ENCODE assay signal across 9 cellular contexts in the genomic region with DNA sequence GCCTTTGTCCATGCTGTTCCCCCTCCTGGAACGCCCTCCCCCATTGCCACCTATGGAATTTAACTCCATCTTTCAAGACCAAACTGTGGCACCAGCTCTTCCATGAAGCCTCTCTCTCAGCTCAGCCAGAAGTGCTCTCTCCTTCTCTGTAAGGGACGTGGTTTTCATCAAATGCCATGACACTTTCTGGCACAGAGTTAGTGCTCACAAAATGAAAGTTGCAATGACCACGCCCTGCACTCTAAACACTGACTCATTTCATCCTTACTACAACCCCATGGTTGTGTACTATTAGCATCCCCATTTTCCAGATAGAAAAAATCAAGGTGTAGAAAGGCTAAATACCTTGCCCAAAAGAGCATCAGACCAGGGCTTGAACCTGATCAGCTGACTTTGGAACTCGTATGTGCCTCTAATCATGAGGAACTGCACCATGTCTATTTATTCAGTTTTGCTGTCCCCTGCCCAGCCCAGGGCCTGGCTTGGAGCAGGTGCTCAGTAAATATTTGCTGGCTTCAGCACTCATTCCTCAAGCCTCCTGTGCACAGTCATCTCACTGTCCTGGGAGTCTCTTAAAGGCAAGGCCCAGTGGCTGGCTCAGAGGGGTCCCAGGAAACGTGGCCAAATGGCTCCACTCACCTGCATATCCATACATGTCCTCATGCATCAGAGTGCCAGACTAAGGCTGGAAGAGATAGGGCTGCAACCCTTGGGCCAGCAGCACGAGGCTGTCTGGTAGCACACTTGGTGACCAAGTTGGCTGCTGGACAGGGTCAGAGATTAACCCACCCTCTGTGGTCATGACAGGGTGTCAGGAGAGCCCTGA.
DNase-seq lines count a peak whose midpoint lies in the region; ATAC-seq, FAIRE-seq and TF ChIP-seq lines count a peak whose summit lies in the region.
"Had no signal": no experiment of that assay in that cellular context is flagged by ENCODE, and none has a peak within 500 bp of the region (broad histone marks: within the 10 kb centered on the region; RNA-seq: fewer than 3 reads in every experiment).

No MANE protein-coding gene starts in this region.

- peak overlapping the region; percentile 54 for H3K4me2 ChIP-seq in PC-3 (ENCODE audit: low read length)

- peak overlapping the region in 1 of 2 donors; percentile 29 for H3K4me3 Mint-ChIP-seq in stimulated activated naive CD8-positive, alpha-beta T cell treated with anti-CD3 and anti-CD28 coated beads, Interleukin-15, amount 100 ng/mL, for 72 hours

- H3K27me3 Mint-ChIP-seq in stimulated activated naive CD8-positive, alpha-beta T cell treated with anti-CD3 and anti-CD28 coated beads, Interleukin-15, amount 100 ng/mL, for 72 hours: peaks cover 9% of the 10 kb centered on the region

- no peaks in the 10 kb centered on the region for H3K9me2 ChIP-seq in PC-3 (replicated peaks; ENCODE audit: low read length)

- H3K79me2 ChIP-seq in PC-3 (ENCODE audit: low read length): no peaks in the 10 kb centered on the region

- DNase-seq in PC-3 (peak; percentile 88), fibroblast of pulmonary artery (ENCODE audit: low read depth) (peak; percentile 62), GM19239 (ENCODE audit: insufficient read length, low spot score) (no peak)
- DNase-seq in stimulated activated naive CD8-positive, alpha-beta T cell treated with anti-CD3 and anti-CD28 coated beads, Interleukin-15, amount 100 ng/mL, for 72 hours: peak in 1 of 2 donors; percentile 27
- DNase-seq: retina had no signal

- peaks cover 9% of the 10 kb centered on the region for H3F3A ChIP-seq in PC-3 (ENCODE audit: low read length, unreplicated experiment)

- peak overlapping the region; percentile 16; the same call in 1 of the 2 replicates for H2AFZ ChIP-seq in PC-3 (ENCODE audit: low read length)

- CTCF ChIA-PET in PC-3 (lab: Charles Lee): no interaction called here

- H3K9me3 Mint-ChIP-seq in stimulated activated naive CD8-positive, alpha-beta T cell treated with anti-CD3 and anti-CD28 coated beads, Interleukin-15, amount 100 ng/mL, for 72 hours: no peaks in the 10 kb centered on the region

- H3K9me3 ChIP-seq in PC-3 (ENCODE audit: low read length): no peaks in the 10 kb centered on the region

- H3K9ac ChIP-seq in PC-3 (ENCODE audit: low read length): peak overlapping the region; percentile 66

- no TSS peak for BruUV-seq in PC-3 (replicated peaks; lab: Mats Ljungman, UMichigan)

- peak overlapping the region; percentile 9 to 59 for H3K27ac Mint-ChIP-seq in stimulated activated naive CD8-positive, alpha-beta T cell treated with anti-CD3 and anti-CD28 coated beads, Interleukin-15, amount 100 ng/mL, for 72 hours

- TF ChIP-seq CTCF in PC-3 (conservative IDR thresholded peaks at IDR 0.05; ENCODE audit: low read depth, low read length) (no peak), fibroblast of pulmonary artery (IDR thresholded peaks at IDR 0.05; ENCODE audit: low read length, missing control alignments) (no peak)

- no peak for FAIRE-seq in GM19239 (lab: Jason Lieb, UNC)
- FAIRE-seq: endothelial cell of umbilical vein had no signal

- H3K4me1 Mint-ChIP-seq in stimulated activated naive CD8-positive, alpha-beta T cell treated with anti-CD3 and anti-CD28 coated beads, Interleukin-15, amount 100 ng/mL, for 72 hours: peaks cover 8% of the 10 kb centered on the region

- intact Hi-C loops in PC-3 (cut with micrococcal nuclease): no loop called here

- peaks cover 88% of the 10 kb centered on the region for H3K4me1 ChIP-seq in PC-3 (ENCODE audit: insufficient read depth, low read length)

- ATAC-seq in GM19463 (IDR thresholded peaks at IDR 0.05; ENCODE audit: unreplicated experiment): peak; percentile 70
- peak; percentile 39 for ATAC-seq in PC-3
- peak; percentile 85 for ATAC-seq in stimulated activated naive CD8-positive, alpha-beta T cell treated with anti-CD3 and anti-CD28 coated beads, Interleukin-15, amount 100 ng/mL, for 72 hours
- no peak for ATAC-seq in GM19452 (IDR thresholded peaks at IDR 0.05; ENCODE audit: unreplicated experiment)
- ATAC-seq in GM21528 (IDR thresholded peaks at IDR 0.05; ENCODE audit: low FRiP score, unreplicated experiment): no peak

- POLR2A ChIA-PET in PC-3 (lab: Charles Lee; ENCODE audit: unreplicated experiment): no interaction called here

- H4K20me1 ChIP-seq in PC-3 (ENCODE audit: low read length): no peaks in the 10 kb centered on the region

- H3K4me3 ChIP-seq in PC-3 (ENCODE audit: low read length) (no peak overlapping the region), fibroblast of pulmonary artery (replicated peaks; ENCODE audit: low read depth, low read length) (no peak overlapping the region)

- peak overlapping the region; percentile 96 for H3K27ac ChIP-seq in PC-3 (ENCODE audit: low read length)

- no peaks in the 10 kb centered on the region for H3K27me3 ChIP-seq in PC-3 (ENCODE audit: low read length)

- no peaks in the 10 kb centered on the region for H3K36me3 ChIP-seq in PC-3 (ENCODE audit: low read depth, low read length)

Comparison
In these comparisons a context has a peak if more than half of its experiments do, and no peak if none do; other contexts are left out.
1. ATAC-seq: peak in GM19463 (single experiment), PC-3 (single experiment) and stimulated activated naive CD8-positive, alpha-beta T cell treated with anti-CD3 and anti-CD28 coated beads, Interleukin-15, amount 100 ng/mL, for 72 hours (single experiment); none in GM19452 (single experiment) and GM21528 (single experiment).